ENCODE assay signal across 1 cellular context in the genomic region with DNA sequence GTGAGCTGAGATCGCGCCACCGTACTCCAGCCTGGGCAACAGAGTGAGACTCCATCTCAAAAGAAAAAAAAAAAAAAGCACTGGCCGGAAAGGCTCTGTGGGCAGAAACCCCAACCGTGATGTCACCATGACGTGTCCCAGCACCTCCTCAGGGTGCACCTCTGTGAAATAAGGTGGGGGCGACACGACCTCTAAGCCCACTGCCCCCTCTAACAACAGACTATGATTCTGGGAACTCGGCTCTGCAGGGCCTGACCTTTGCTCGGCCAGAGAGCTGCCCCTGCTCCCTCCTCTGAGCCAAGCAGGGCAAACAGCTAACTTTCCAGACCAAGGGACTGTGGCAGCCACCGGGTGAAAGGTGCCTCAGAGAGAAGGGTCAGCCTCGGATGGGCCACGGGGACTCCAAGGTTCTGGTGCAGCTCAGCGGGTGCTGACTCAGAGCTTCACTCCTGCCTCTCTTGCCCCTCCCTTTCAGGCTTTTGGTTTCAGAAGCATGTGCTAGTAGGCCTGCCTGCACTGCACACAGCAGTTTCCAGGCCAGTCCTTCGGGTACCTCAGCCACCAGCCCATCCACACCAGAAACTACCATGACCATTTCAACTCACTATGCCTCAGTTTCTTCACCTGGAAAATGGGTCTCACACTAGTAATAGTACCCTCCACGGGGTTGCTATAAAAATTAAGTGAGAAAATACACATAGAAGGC.
TF ChIP-seq lines count a peak whose summit lies in the region.

No MANE protein-coding gene starts in this region.

TF ChIP-seq in HepG2, 621 proteins besides CTCF, POLR2A, EP300 and RAD21 (continued from another document and continues in another):
- TF ChIP-seq ZMAT5 (CRISPR knock-in tag; IDR thresholded peaks at IDR 0.05; ENCODE audit: borderline replicate concordance, low read depth): no peak
- TF ChIP-seq ZNF136 (CRISPR knock-in tag; IDR thresholded peaks at IDR 0.05; ENCODE audit: low read depth): no peak
- TF ChIP-seq HIC2 (CRISPR knock-in tag; IDR thresholded peaks at IDR 0.05; ENCODE audit: low read depth): 0 out of 2 replicates have a peak, but pooled peaks have one; percentile 25
- TF ChIP-seq ZNF775 (CRISPR knock-in tag; IDR thresholded peaks at IDR 0.05; ENCODE audit: borderline replicate concordance): no peak
- TF ChIP-seq RBFOX2 (IDR thresholded peaks at IDR 0.05; ENCODE audit: low read depth, low read length): no peak
- TF ChIP-seq PAWR (CRISPR knock-in tag; IDR thresholded peaks at IDR 0.05; ENCODE audit: borderline replicate concordance): no peak
- no peak for TF ChIP-seq MEIS1 (CRISPR knock-in tag; IDR thresholded peaks at IDR 0.05; ENCODE audit: borderline replicate concordance)
- no peak for TF ChIP-seq ZSCAN22 (CRISPR knock-in tag; IDR thresholded peaks at IDR 0.05)
- no peak for TF ChIP-seq POLR2AphosphoS5 (IDR thresholded peaks at IDR 0.05; ENCODE audit: low read depth, low read length)
- no peak for TF ChIP-seq TCF12 (IDR thresholded peaks at IDR 0.05)
- no peak for TF ChIP-seq TCF12 (CRISPR knock-in tag; IDR thresholded peaks at IDR 0.05)
- TF ChIP-seq REL (CRISPR knock-in tag; conservative IDR thresholded peaks at IDR 0.05): no peak
- TF ChIP-seq ZNF430 (CRISPR knock-in tag; IDR thresholded peaks at IDR 0.05): no peak
- TF ChIP-seq, protein P1, sequence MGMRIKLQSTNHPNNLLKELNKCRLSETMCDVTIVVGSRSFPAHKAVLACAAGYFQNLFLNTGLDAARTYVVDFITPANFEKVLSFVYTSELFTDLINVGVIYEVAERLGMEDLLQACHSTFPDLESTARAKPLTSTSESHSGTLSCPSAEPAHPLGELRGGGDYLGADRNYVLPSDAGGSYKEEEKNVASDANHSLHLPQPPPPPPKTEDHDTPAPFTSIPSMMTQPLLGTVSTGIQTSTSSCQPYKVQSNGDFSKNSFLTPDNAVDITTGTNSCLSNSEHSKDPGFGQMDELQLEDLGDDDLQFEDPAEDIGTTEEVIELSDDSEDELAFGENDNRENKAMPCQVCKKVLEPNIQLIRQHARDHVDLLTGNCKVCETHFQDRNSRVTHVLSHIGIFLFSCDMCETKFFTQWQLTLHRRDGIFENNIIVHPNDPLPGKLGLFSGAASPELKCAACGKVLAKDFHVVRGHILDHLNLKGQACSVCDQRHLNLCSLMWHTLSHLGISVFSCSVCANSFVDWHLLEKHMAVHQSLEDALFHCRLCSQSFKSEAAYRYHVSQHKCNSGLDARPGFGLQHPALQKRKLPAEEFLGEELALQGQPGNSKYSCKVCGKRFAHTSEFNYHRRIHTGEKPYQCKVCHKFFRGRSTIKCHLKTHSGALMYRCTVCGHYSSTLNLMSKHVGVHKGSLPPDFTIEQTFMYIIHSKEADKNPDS (CRISPR knock-in tag; IDR thresholded peaks at IDR 0.05): no peak
- TF ChIP-seq NRL (CRISPR knock-in tag; IDR thresholded peaks at IDR 0.05; ENCODE audit: borderline replicate concordance): peak; percentile 93
- no peak for TF ChIP-seq DR1 (CRISPR knock-in tag; IDR thresholded peaks at IDR 0.05)
- TF ChIP-seq FIP1L1 (IDR thresholded peaks at IDR 0.05; ENCODE audit: borderline replicate concordance, insufficient read depth, low read depth, low read length): no peak
- TF ChIP-seq NFE2 (CRISPR knock-in tag; IDR thresholded peaks at IDR 0.05): no peak
- no peak for TF ChIP-seq RFX5 (IDR thresholded peaks at IDR 0.05; ENCODE audit: low read depth, low read length)
- TF ChIP-seq DPF2 (CRISPR knock-in tag; IDR thresholded peaks at IDR 0.05; ENCODE audit: borderline replicate concordance, low read depth): no peak; the same call in 1 of the 2 replicates
- TF ChIP-seq ZNF616 (CRISPR knock-in tag; IDR thresholded peaks at IDR 0.05; ENCODE audit: low read depth): no peak
- no peak for TF ChIP-seq MAFG (CRISPR knock-in tag; IDR thresholded peaks at IDR 0.05)
- TF ChIP-seq MTA1 (CRISPR knock-in tag; IDR thresholded peaks at IDR 0.05; ENCODE audit: borderline replicate concordance): no peak
- TF ChIP-seq, protein P2, sequence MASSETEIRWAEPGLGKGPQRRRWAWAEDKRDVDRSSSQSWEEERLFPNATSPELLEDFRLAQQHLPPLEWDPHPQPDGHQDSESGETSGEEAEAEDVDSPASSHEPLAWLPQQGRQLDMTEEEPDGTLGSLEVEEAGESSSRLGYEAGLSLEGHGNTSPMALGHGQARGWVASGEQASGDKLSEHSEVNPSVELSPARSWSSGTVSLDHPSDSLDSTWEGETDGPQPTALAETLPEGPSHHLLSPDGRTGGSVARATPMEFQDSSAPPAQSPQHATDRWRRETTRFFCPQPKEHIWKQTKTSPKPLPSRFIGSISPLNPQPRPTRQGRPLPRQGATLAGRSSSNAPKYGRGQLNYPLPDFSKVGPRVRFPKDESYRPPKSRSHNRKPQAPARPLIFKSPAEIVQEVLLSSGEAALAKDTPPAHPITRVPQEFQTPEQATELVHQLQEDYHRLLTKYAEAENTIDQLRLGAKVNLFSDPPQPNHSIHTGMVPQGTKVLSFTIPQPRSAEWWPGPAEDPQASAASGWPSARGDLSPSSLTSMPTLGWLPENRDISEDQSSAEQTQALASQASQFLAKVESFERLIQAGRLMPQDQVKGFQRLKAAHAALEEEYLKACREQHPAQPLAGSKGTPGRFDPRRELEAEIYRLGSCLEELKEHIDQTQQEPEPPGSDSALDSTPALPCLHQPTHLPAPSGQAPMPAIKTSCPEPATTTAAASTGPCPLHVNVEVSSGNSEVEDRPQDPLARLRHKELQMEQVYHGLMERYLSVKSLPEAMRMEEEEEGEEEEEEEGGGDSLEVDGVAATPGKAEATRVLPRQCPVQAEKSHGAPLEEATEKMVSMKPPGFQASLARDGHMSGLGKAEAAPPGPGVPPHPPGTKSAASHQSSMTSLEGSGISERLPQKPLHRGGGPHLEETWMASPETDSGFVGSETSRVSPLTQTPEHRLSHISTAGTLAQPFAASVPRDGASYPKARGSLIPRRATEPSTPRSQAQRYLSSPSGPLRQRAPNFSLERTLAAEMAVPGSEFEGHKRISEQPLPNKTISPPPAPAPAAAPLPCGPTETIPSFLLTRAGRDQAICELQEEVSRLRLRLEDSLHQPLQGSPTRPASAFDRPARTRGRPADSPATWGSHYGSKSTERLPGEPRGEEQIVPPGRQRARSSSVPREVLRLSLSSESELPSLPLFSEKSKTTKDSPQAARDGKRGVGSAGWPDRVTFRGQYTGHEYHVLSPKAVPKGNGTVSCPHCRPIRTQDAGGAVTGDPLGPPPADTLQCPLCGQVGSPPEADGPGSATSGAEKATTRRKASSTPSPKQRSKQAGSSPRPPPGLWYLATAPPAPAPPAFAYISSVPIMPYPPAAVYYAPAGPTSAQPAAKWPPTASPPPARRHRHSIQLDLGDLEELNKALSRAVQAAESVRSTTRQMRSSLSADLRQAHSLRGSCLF (CRISPR knock-in tag; IDR thresholded peaks at IDR 0.05; ENCODE audit: borderline replicate concordance): no peak
- no peak for TF ChIP-seq MYNN (CRISPR knock-in tag; IDR thresholded peaks at IDR 0.05; ENCODE audit: low read depth)
- TF ChIP-seq TGIF2 (CRISPR knock-in tag; IDR thresholded peaks at IDR 0.05): no peak
- TF ChIP-seq ZNF839 (CRISPR knock-in tag; IDR thresholded peaks at IDR 0.05; ENCODE audit: borderline replicate concordance): no peak
- no peak for TF ChIP-seq SYNCRIP (IDR thresholded peaks at IDR 0.05; ENCODE audit: insufficient read depth, low read depth, low read length)
- TF ChIP-seq ELF3 (CRISPR knock-in tag; IDR thresholded peaks at IDR 0.05): no peak
- TF ChIP-seq FOXP1 (IDR thresholded peaks at IDR 0.05): no peak
- no peak for TF ChIP-seq FOXP1 (CRISPR knock-in tag; IDR thresholded peaks at IDR 0.05)
- no peak for TF ChIP-seq ZNF335 (CRISPR knock-in tag; IDR thresholded peaks at IDR 0.05)
- TF ChIP-seq EHMT2 (IDR thresholded peaks at IDR 0.05; ENCODE audit: borderline replicate concordance, low read depth, low read length): no peak
- no peak for TF ChIP-seq ZNF503 (CRISPR knock-in tag; IDR thresholded peaks at IDR 0.05)
- no peak for TF ChIP-seq ZNF501 (CRISPR knock-in tag; IDR thresholded peaks at IDR 0.05)
- no peak for TF ChIP-seq RARG (CRISPR knock-in tag; IDR thresholded peaks at IDR 0.05; ENCODE audit: low read depth)
- peak; percentile 31; the same call in 1 of the 2 replicates for TF ChIP-seq ZNF7 (CRISPR knock-in tag; IDR thresholded peaks at IDR 0.05)
- TF ChIP-seq RBM22 (optimal IDR thresholded peaks at IDR 0.05; ENCODE audit: low read length): no peak
- no peak for TF ChIP-seq ZNF749 (CRISPR knock-in tag; IDR thresholded peaks at IDR 0.05; ENCODE audit: borderline replicate concordance)
- TF ChIP-seq SMC3 (IDR thresholded peaks at IDR 0.05; ENCODE audit: low read length): no peak
- no peak for TF ChIP-seq ZNF460 (CRISPR knock-in tag; IDR thresholded peaks at IDR 0.05; ENCODE audit: borderline replicate concordance)
- 0 out of 2 replicates have a peak, but pooled peaks have one; percentile 46 for TF ChIP-seq CHD4 (IDR thresholded peaks at IDR 0.05; ENCODE audit: borderline replicate concordance, low read length)
- TF ChIP-seq, protein P3, sequence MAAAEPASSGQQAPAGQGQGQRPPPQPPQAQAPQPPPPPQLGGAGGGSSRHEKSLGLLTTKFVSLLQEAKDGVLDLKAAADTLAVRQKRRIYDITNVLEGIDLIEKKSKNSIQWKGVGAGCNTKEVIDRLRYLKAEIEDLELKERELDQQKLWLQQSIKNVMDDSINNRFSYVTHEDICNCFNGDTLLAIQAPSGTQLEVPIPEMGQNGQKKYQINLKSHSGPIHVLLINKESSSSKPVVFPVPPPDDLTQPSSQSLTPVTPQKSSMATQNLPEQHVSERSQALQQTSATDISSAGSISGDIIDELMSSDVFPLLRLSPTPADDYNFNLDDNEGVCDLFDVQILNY (CRISPR knock-in tag; conservative IDR thresholded peaks at IDR 0.05): no peak
- TF ChIP-seq, protein P4, sequence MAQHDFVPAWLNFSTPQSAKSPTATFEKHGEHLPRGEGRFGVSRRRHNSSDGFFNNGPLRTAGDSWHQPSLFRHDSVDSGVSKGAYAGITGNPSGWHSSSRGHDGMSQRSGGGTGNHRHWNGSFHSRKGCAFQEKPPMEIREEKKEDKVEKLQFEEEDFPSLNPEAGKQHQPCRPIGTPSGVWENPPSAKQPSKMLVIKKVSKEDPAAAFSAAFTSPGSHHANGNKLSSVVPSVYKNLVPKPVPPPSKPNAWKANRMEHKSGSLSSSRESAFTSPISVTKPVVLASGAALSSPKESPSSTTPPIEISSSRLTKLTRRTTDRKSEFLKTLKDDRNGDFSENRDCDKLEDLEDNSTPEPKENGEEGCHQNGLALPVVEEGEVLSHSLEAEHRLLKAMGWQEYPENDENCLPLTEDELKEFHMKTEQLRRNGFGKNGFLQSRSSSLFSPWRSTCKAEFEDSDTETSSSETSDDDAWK (CRISPR knock-in tag; IDR thresholded peaks at IDR 0.05): no peak
- no peak for TF ChIP-seq ZNF670 (CRISPR knock-in tag; IDR thresholded peaks at IDR 0.05; ENCODE audit: borderline replicate concordance)
- TF ChIP-seq ZNF577 (CRISPR knock-in tag; IDR thresholded peaks at IDR 0.05; ENCODE audit: borderline replicate concordance, low read depth): no peak
- TF ChIP-seq ZBTB2 (CRISPR knock-in tag; IDR thresholded peaks at IDR 0.05; ENCODE audit: low read depth): no peak
- no peak for TF ChIP-seq ZNF674 (CRISPR knock-in tag; IDR thresholded peaks at IDR 0.05; ENCODE audit: low read depth)
- 0 out of 2 replicates have a peak, but pooled peaks have one; percentile 45 for TF ChIP-seq IRF9 (CRISPR knock-in tag; IDR thresholded peaks at IDR 0.05; ENCODE audit: borderline replicate concordance)
